Comparison of ENCODE assay signal across 8 cellular contexts in genomic region chr5:176837707-176838115, GRCh38. TPM values are rescaled to one million over a fixed set of nuclear protein-coding genes. Genes with fewer than 3 reads are reported as not detected.
DNase-seq lines count a peak whose midpoint lies in the region; ATAC-seq and TF ChIP-seq lines count a peak whose summit lies in the region.

No MANE protein-coding gene starts in this region.

- H3K79me2 ChIP-seq in fibroblast of lung (ENCODE audit: control insufficient read depth, insufficient read depth, low read length) = no peaks in the 10 kb centered on the region
- no peaks in the 10 kb centered on the region for H3K79me2 ChIP-seq in neural cell (replicated peaks; ENCODE audit: insufficient read depth, low read length)

- TF ChIP-seq RAD21 in neural cell (conservative IDR thresholded peaks at IDR 0.05) = no peak

- no peaks in the 10 kb centered on the region for H3K9me2 ChIP-seq in neural cell (ENCODE audit: insufficient read depth, low read length)

- H3K4me3 ChIP-seq in NT2/D1 (ENCODE audit: insufficient read length, low read depth) (no peak overlapping the region), fibroblast of lung (replicated peaks in 1 of 4; ENCODE audit: control extremely low read depth in 1 of 4, insufficient read depth in 1 of 4, low read depth in 3 of 4, low read length in 4 of 4) (no peak overlapping the region), neural cell (ENCODE audit: low read length) (no peak overlapping the region)

- H3K36me3 ChIP-seq in NT2/D1 (ENCODE audit: insufficient read depth, insufficient read length, low read length) (no peaks in the 10 kb centered on the region), fibroblast of lung (ENCODE audit: control insufficient read depth, insufficient read depth, low read length) (no peaks in the 10 kb centered on the region), neural cell (ENCODE audit: insufficient read depth, low read length) (no peaks in the 10 kb centered on the region)

- peaks cover 65% of the 10 kb centered on the region for H3K27me3 ChIP-seq in NT2/D1 (ENCODE audit: insufficient read depth, insufficient read length)
- peaks cover 7% of the 10 kb centered on the region for H3K27me3 ChIP-seq in fibroblast of lung (ENCODE audit: control insufficient read depth, insufficient read depth, low read length)
- peaks cover 22% of the 10 kb centered on the region for H3K27me3 ChIP-seq in neural cell (ENCODE audit: insufficient read depth, low read depth, low read length)

- TF ChIP-seq CTCF in fibroblast of lung (conservative IDR thresholded peaks at IDR 0.05 in 1 of 2, IDR thresholded peaks at IDR 0.05 in 1 of 2; ENCODE audit: low read depth in 1 of 2, low read length in 2 of 2) = no peak
- TF ChIP-seq CTCF in neural cell (IDR thresholded peaks at IDR 0.05; ENCODE audit: poor library complexity, severe bottlenecking) = no peak

- H3K4me1 ChIP-seq in NT2/D1 (ENCODE audit: insufficient read depth, insufficient read length) = no peaks in the 10 kb centered on the region
- H3K4me1 ChIP-seq in fibroblast of lung (ENCODE audit: control insufficient read depth, extremely low read depth, insufficient read depth, low read length) = no peaks in the 10 kb centered on the region

- H3F3A ChIP-seq in neural cell (ENCODE audit: insufficient read depth, low read length, poor library complexity, severe bottlenecking) = no peaks in the 10 kb centered on the region

- no peak overlapping the region for H2AFZ ChIP-seq in fibroblast of lung (ENCODE audit: low read length)
- H2AFZ ChIP-seq in neural cell (ENCODE audit: low read depth, low read length) = no peak overlapping the region

- H3K9ac ChIP-seq in NT2/D1 (ENCODE audit: insufficient read length, low read depth) = no peak overlapping the region
- H3K9ac ChIP-seq in fibroblast of lung (ENCODE audit: insufficient read depth, low read length) = no peak overlapping the region
- H3K9ac ChIP-seq in neural cell (ENCODE audit: low read length) = no peak overlapping the region

- H3K27ac ChIP-seq in fibroblast of lung (ENCODE audit: insufficient read depth, low read length) (no peak overlapping the region), neural cell (ENCODE audit: low read length) (no peak overlapping the region)

- H3K9me3 ChIP-seq in NT2/D1 (ENCODE audit: insufficient read depth, low read length) = no peaks in the 10 kb centered on the region
- H3K9me3 ChIP-seq in fibroblast of lung (ENCODE audit: control insufficient read depth, insufficient read depth, low read depth, low read length) = no peaks in the 10 kb centered on the region
- H3K9me3 ChIP-seq in neural cell (ENCODE audit: low read length) = no peaks in the 10 kb centered on the region

- H4K20me1 ChIP-seq in fibroblast of lung (ENCODE audit: control insufficient read depth, extremely low read depth, insufficient read depth, low read length) (peaks cover 2% of the 10 kb centered on the region), neural cell (ENCODE audit: insufficient read depth) (no peaks in the 10 kb centered on the region)

- DNase-seq in EL = peak; percentile 77
- peak; percentile 78 for DNase-seq in NT2/D1 (ENCODE audit: low read depth, low spot score)
- peak; percentile 69 for DNase-seq in activated T-cell treated with anti-CD3 and anti-CD28 coated beads, Interleukin-2, amount 50 U/mL, for 1 hour
- DNase-seq in fibroblast of lung (ENCODE audit: low read depth in 2 of 2) = peak; percentile 82 to 88
- peak; percentile 52 for DNase-seq in stimulated activated naive CD4-positive, alpha-beta T cell treated with Interleukin-2 at 50 U/mL for 16 hours (lab: John Stamatoyannopoulos, UW)

- no peak overlapping the region for H3K4me2 ChIP-seq in fibroblast of lung (ENCODE audit: extremely low read depth, insufficient read depth, low read length)
- H3K4me2 ChIP-seq in neural cell (ENCODE audit: low read length) = no peak overlapping the region

- ATAC-seq in GM21529 (IDR thresholded peaks at IDR 0.05; ENCODE audit: unreplicated experiment) (no peak), GM18502 (IDR thresholded peaks at IDR 0.05; ENCODE audit: poor library complexity, unreplicated experiment) (no peak)

- TF ChIP-seq EP300 in neural cell (conservative IDR thresholded peaks at IDR 0.05; ENCODE audit: poor library complexity, severe bottlenecking) = no peak

TF ChIP-seq in neural cell, 6 proteins besides CTCF, POLR2A, EP300 and RAD21:
- no peak for TF ChIP-seq TAF1 (IDR thresholded peaks at IDR 0.05; ENCODE audit: low read depth)
- TF ChIP-seq EZH2 (IDR thresholded peaks at IDR 0.05; ENCODE audit: borderline replicate concordance, insufficient read depth, low read length, poor library complexity, severe bottlenecking) = no peak
- TF ChIP-seq MXI1 (conservative IDR thresholded peaks at IDR 0.05; ENCODE audit: poor library complexity, severe bottlenecking) = no peak
- TF ChIP-seq POLR2AphosphoS5 (IDR thresholded peaks at IDR 0.05) = no peak
- TF ChIP-seq, protein P1, sequence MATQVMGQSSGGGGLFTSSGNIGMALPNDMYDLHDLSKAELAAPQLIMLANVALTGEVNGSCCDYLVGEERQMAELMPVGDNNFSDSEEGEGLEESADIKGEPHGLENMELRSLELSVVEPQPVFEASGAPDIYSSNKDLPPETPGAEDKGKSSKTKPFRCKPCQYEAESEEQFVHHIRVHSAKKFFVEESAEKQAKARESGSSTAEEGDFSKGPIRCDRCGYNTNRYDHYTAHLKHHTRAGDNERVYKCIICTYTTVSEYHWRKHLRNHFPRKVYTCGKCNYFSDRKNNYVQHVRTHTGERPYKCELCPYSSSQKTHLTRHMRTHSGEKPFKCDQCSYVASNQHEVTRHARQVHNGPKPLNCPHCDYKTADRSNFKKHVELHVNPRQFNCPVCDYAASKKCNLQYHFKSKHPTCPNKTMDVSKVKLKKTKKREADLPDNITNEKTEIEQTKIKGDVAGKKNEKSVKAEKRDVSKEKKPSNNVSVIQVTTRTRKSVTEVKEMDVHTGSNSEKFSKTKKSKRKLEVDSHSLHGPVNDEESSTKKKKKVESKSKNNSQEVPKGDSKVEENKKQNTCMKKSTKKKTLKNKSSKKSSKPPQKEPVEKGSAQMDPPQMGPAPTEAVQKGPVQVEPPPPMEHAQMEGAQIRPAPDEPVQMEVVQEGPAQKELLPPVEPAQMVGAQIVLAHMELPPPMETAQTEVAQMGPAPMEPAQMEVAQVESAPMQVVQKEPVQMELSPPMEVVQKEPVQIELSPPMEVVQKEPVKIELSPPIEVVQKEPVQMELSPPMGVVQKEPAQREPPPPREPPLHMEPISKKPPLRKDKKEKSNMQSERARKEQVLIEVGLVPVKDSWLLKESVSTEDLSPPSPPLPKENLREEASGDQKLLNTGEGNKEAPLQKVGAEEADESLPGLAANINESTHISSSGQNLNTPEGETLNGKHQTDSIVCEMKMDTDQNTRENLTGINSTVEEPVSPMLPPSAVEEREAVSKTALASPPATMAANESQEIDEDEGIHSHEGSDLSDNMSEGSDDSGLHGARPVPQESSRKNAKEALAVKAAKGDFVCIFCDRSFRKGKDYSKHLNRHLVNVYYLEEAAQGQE (IDR thresholded peaks at IDR 0.05; ENCODE audit: borderline replicate concordance) = peak; percentile 99
- no peak for TF ChIP-seq SMC3 (conservative IDR thresholded peaks at IDR 0.05; ENCODE audit: poor library complexity)

RNA-seq across cellular contexts. Expression of gene UNC5A, which starts 27.4 kb away (rescaled TPM):
- total RNA-seq in fibroblast of lung = not detected in 2 replicates
- 0.01 TPM in 1 of 2 replicates, not detected in the other for polyA plus RNA-seq in fibroblast of lung
- not detected in 2 replicates for polyA plus RNA-seq in fibroblast of lung (2012)
- not detected in 2 replicates for polyA minus RNA-seq in fibroblast of lung (ENCODE audit: low replicate concordance)
- polyA plus RNA-seq in neural cell = 2.7 and 3.8 TPM in 2 replicates
- polyA minus RNA-seq in neural cell = 3.9 and 4.9 TPM in 2 replicates
